ENCODE assay signal across 2 cellular contexts in the genomic region with DNA sequence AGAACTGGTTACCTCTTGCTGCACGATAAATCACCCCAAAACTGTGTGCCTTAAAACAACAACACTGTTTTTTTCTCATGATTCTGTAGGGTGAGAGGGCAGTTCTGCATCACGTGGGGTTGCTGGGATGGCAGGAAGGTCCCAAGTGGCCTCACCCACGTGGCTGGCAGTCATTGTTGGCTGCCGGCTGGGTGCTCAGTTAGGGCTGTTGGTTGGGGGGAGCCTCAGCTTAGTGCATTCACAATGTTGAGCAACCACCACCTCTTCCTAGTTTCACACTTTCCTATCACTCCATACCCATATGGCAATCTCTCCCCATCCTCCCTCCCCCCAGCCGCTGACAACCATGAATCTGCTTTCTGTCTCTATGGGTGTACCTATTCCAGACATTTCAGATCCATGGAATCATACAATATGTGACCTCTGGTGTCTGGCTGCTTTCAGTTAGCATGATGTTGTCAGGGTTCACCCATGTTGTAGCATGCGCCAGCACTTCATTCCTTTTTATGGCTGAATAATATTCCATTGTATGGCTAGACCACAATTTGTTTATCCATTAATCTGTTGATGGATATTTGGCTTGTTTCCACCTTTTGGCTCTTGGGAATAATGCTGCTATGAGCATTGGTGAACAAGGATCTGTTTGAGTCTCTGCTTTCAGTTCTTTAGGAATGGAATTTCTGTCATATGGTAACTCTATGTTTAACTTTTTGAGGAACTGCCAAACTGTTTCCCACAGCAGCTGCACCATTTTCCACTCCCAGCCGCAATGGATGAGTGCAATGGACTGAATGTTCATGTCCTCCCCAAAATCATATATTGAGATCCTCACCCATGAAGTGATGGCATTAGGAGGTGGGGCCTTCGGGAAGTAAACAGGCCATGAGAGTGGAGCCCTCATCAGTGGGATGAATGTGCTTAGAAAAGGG.
TF ChIP-seq lines count a peak whose summit lies in the region.

No MANE protein-coding gene starts in this region.

TF ChIP-seq in IMR-90, 13 proteins besides CTCF, POLR2A, EP300 and RAD21:
- no peak for TF ChIP-seq FOS (IDR thresholded peaks at IDR 0.05; ENCODE audit: low read depth, low read length)

TF ChIP-seq in K562, 482 proteins besides CTCF, POLR2A, EP300 and RAD21:
- peak; percentile 38; the same call in 1 of the 2 replicates for TF ChIP-seq CEBPB (tag; IDR thresholded peaks at IDR 0.05)
- no peak for TF ChIP-seq ZNF589 (CRISPR knock-in tag; IDR thresholded peaks at IDR 0.05; ENCODE audit: low read depth)
- TF ChIP-seq, protein P1, sequence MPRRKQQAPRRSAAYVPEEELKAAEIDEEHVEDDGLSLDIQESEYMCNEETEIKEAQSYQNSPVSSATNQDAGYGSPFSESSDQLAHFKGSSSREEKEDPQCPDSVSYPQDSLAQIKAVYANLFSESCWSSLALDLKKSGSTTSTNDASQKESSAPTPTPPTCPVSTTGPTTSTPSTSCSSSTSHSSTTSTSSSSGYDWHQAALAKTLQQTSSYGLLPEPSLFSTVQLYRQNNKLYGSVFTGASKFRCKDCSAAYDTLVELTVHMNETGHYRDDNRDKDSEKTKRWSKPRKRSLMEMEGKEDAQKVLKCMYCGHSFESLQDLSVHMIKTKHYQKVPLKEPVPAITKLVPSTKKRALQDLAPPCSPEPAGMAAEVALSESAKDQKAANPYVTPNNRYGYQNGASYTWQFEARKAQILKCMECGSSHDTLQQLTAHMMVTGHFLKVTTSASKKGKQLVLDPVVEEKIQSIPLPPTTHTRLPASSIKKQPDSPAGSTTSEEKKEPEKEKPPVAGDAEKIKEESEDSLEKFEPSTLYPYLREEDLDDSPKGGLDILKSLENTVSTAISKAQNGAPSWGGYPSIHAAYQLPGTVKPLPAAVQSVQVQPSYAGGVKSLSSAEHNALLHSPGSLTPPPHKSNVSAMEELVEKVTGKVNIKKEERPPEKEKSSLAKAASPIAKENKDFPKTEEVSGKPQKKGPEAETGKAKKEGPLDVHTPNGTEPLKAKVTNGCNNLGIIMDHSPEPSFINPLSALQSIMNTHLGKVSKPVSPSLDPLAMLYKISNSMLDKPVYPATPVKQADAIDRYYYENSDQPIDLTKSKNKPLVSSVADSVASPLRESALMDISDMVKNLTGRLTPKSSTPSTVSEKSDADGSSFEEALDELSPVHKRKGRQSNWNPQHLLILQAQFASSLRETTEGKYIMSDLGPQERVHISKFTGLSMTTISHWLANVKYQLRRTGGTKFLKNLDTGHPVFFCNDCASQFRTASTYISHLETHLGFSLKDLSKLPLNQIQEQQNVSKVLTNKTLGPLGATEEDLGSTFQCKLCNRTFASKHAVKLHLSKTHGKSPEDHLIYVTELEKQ (CRISPR knock-in tag; IDR thresholded peaks at IDR 0.05), result no peak
- TF ChIP-seq TAL1 (IDR thresholded peaks at IDR 0.05), result no peak
- no peak for TF ChIP-seq JUNB (CRISPR knock-in tag; conservative IDR thresholded peaks at IDR 0.05)
- TF ChIP-seq, protein P2, sequence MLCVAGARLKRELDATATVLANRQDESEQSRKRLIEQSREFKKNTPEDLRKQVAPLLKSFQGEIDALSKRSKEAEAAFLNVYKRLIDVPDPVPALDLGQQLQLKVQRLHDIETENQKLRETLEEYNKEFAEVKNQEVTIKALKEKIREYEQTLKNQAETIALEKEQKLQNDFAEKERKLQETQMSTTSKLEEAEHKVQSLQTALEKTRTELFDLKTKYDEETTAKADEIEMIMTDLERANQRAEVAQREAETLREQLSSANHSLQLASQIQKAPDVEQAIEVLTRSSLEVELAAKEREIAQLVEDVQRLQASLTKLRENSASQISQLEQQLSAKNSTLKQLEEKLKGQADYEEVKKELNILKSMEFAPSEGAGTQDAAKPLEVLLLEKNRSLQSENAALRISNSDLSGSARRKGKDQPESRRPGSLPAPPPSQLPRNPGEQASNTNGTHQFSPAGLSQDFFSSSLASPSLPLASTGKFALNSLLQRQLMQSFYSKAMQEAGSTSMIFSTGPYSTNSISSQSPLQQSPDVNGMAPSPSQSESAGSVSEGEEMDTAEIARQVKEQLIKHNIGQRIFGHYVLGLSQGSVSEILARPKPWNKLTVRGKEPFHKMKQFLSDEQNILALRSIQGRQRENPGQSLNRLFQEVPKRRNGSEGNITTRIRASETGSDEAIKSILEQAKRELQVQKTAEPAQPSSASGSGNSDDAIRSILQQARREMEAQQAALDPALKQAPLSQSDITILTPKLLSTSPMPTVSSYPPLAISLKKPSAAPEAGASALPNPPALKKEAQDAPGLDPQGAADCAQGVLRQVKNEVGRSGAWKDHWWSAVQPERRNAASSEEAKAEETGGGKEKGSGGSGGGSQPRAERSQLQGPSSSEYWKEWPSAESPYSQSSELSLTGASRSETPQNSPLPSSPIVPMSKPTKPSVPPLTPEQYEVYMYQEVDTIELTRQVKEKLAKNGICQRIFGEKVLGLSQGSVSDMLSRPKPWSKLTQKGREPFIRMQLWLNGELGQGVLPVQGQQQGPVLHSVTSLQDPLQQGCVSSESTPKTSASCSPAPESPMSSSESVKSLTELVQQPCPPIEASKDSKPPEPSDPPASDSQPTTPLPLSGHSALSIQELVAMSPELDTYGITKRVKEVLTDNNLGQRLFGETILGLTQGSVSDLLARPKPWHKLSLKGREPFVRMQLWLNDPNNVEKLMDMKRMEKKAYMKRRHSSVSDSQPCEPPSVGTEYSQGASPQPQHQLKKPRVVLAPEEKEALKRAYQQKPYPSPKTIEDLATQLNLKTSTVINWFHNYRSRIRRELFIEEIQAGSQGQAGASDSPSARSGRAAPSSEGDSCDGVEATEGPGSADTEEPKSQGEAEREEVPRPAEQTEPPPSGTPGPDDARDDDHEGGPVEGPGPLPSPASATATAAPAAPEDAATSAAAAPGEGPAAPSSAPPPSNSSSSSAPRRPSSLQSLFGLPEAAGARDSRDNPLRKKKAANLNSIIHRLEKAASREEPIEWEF (CRISPR knock-in tag; IDR thresholded peaks at IDR 0.05), result no peak
- TF ChIP-seq, protein P3, sequence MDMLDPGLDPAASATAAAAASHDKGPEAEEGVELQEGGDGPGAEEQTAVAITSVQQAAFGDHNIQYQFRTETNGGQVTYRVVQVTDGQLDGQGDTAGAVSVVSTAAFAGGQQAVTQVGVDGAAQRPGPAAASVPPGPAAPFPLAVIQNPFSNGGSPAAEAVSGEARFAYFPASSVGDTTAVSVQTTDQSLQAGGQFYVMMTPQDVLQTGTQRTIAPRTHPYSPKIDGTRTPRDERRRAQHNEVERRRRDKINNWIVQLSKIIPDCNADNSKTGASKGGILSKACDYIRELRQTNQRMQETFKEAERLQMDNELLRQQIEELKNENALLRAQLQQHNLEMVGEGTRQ (CRISPR knock-in tag; IDR thresholded peaks at IDR 0.05), result 0 out of 2 replicates have a peak, but pooled peaks have one; percentile 22
- no peak for TF ChIP-seq ZSCAN29 (IDR thresholded peaks at IDR 0.05)
- no peak for TF ChIP-seq HMG20B (CRISPR knock-in tag; IDR thresholded peaks at IDR 0.05)
- TF ChIP-seq ZNF146 (CRISPR knock-in tag; IDR thresholded peaks at IDR 0.05; ENCODE audit: unreplicated experiment), result peak; percentile 64
- TF ChIP-seq TFAM (CRISPR knock-in tag; conservative IDR thresholded peaks at IDR 0.05), result no peak
- no peak for TF ChIP-seq BDP1 (IDR thresholded peaks at IDR 0.05; ENCODE audit: insufficient read depth, insufficient read length)
- TF ChIP-seq NCOA4 (IDR thresholded peaks at IDR 0.05; ENCODE audit: partially characterized antibody), result no peak
